ENCODE assay signal across 1 cellular context in the genomic region with DNA sequence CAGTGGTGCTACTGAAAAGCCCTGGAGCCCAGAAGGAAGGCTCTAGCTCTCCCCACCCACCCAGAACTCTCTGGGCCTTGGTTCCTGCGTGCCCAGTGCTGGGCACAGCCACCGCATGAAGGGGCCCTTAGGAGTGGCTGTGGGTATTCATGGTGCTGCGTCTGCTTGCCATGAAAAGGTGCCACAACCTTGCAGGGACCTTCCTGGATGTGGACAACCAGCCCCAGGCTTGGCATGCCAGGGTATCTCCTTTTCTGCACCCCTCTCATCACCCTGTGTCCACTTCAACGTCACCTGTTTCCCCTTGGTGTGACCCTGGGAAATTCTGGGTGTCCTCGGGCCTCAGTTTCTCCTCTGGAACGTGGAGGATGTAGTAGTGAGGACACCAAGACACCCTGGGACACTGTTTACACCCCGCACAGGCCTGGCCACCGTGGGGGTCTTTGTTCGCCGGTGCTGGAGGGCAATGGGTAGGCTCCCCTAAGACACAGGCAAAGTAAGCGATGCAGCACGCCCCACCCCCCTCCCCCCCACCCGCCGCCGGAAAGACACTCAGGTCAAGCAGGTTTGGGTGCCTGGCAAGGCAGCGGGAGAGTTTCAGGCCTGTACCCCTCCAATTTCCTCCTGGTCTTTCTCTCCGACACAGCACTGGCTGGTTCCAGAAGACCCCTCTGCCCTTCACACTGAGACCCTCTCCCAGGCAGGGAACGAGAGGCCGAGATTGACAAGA.
TF ChIP-seq lines count a peak whose summit lies in the region.

No MANE protein-coding gene starts in this region.

TF ChIP-seq in H1, 55 proteins besides CTCF, POLR2A, EP300 and RAD21:
- TF ChIP-seq CTBP2 (IDR thresholded peaks at IDR 0.05; ENCODE audit: borderline replicate concordance, insufficient read depth, insufficient read length, low read length) (no peak), MAFK (IDR thresholded peaks at IDR 0.05; ENCODE audit: low read depth, low read length) (no peak), TEAD4 (IDR thresholded peaks at IDR 0.05; ENCODE audit: low read depth, low read length) (no peak), CREB1 (IDR thresholded peaks at IDR 0.05) (no peak), CBX8 (IDR thresholded peaks at IDR 0.05; ENCODE audit: borderline replicate concordance, low read depth, low read length) (no peak), ZNF274 (IDR thresholded peaks at IDR 0.05; ENCODE audit: borderline replicate concordance, extremely low read depth, low read length) (no peak), SUZ12 (IDR thresholded peaks at IDR 0.05; ENCODE audit: low read length) (no peak), TCF12 (IDR thresholded peaks at IDR 0.05; ENCODE audit: low read depth, low read length) (no peak), HDAC6 (IDR thresholded peaks at IDR 0.05; ENCODE audit: low read depth, low read length) (no peak), TAF1 (IDR thresholded peaks at IDR 0.05; ENCODE audit: low read depth, low read length) (no peak), TBP (IDR thresholded peaks at IDR 0.05; ENCODE audit: low read depth, low read length) (no peak), RXRA (IDR thresholded peaks at IDR 0.05; ENCODE audit: insufficient read depth, low read depth, low read length) (no peak), SIX5 (IDR thresholded peaks at IDR 0.05; ENCODE audit: low read depth, low read length) (no peak)
- TF ChIP-seq, protein P1, sequence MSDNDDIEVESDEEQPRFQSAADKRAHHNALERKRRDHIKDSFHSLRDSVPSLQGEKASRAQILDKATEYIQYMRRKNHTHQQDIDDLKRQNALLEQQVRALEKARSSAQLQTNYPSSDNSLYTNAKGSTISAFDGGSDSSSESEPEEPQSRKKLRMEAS (IDR thresholded peaks at IDR 0.05): no peak
